In the genomic region with DNA sequence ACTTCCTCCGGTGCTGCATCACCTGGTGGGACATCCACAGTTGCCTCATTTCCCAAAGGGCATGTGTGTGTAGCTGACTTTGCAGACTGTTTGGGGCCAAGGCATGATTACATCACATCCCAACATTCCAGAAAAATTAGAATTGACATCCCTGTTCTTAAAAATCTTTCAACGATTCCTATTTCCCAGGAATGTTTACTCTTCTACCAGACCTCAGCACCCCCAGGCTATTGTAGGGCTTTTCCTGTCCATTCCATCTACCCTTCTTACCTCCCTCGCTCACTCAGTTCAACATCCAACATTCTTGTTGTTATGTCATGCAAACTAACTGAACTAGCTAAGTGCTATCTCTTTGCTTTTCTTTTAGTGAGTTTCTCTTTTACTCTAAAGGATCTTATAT, we compare ENCODE assay signal across 30 cellular contexts. TPM values are rescaled to one million over a fixed set of nuclear protein-coding genes. Genes with fewer than 3 reads are reported as not detected.
DNase-seq lines count a peak whose midpoint lies in the region; ATAC-seq, FAIRE-seq and TF ChIP-seq lines count a peak whose summit lies in the region.
"Had no signal": no experiment of that assay in that cellular context is flagged by ENCODE, and none has a peak within 500 bp of the region (broad histone marks: within the 10 kb centered on the region; RNA-seq: fewer than 3 reads in every experiment).

No MANE protein-coding gene starts in this region.

- DNase-seq in Calu3 (no peak), NCI-H1048 (lab: John Stamatoyannopoulos, UW) (peak; percentile 13), bronchial epithelial cell (ENCODE audit: low read depth) (peak; percentile 46), kidney tubule cell (ENCODE audit: low spot score) (peak; percentile 66), HUDEP-2 (lab: John Stamatoyannopoulos, UW; ENCODE audit: unreplicated experiment in 76 of 76) (no peak), NCI-H82 (lab: John Stamatoyannopoulos, UW) (no peak)
- DNase-seq in stimulated activated CD4-positive, alpha-beta T cell treated with anti-CD3 and anti-CD28 coated beads, Interleukin-4, amount 100 ng/mL, for 1 hour = no peak
- DNase-seq: activated CD4-positive, alpha-beta T cell treated with anti-CD3 and anti-CD28 coated beads for 36 hours; activated naive CD4-positive, alpha-beta T cell; activated T-cell treated with anti-CD3 and anti-CD28 coated beads, Interleukin-2, amount 50 U/mL, for 4 hours; BE2C; COR-L47; DND-41; dorsolateral prefrontal cortex; H7; heart right ventricle; KG1; NCI-H1694 treated with DMSO at 0.1 percent for 48 hours; NCI-H774; OCI-M1; spleen; stimulated activated CD4-positive, alpha-beta T cell treated with anti-CD3 and anti-CD28 coated beads, Interleukin-4, amount 100 ng/mL, for 4 hours; stimulated activated naive CD8-positive, alpha-beta T cell treated with anti-CD3 and anti-CD28 coated beads, Interleukin-15, Interleukin-2, amounts not matched to agents 100 U/mL and 50 U/mL, for 24 hours; thyroid gland had no signal

- H3K27me3 Mint-ChIP-seq in Calu3 (ENCODE audit: unreplicated experiment) = no peaks in the 10 kb centered on the region
- H3K27me3 Mint-ChIP-seq: activated CD4-positive, alpha-beta T cell treated with anti-CD3 and anti-CD28 coated beads for 36 hours had no signal

- H3K4me1 Mint-ChIP-seq in Calu3 (ENCODE audit: low read depth, unreplicated experiment) = peaks cover 20% of the 10 kb centered on the region

- peaks cover 19% of the 10 kb centered on the region for H3K36me3 Mint-ChIP-seq in Calu3 (ENCODE audit: insufficient read depth, unreplicated experiment)

- ATAC-seq in GM18520 (IDR thresholded peaks at IDR 0.05; ENCODE audit: unreplicated experiment) = no peak
- ATAC-seq: activated CD4-positive, alpha-beta T cell treated with anti-CD3 and anti-CD28 coated beads for 36 hours; activated T-cell treated with anti-CD3 and anti-CD28 coated beads, Interleukin-2, amount 50 U/mL, for 4 hours; heart right ventricle; stimulated activated naive CD8-positive, alpha-beta T cell treated with anti-CD3 and anti-CD28 coated beads, Interleukin-15, Interleukin-2, amounts not matched to agents 100 U/mL and 50 U/mL, for 24 hours had no signal

- CTCF ChIA-PET in Calu3 (lab: Charles Lee) = no interaction called here

- FAIRE-seq in bronchial epithelial cell (lab: Jason Lieb, UNC) = no peak
- FAIRE-seq: A204.1, islet of Langerhans had no signal

- intact Hi-C loops in Calu3 (cut with micrococcal nuclease; ENCODE audit: unreplicated experiment) = loop anchor here (5.0 kb wide), 1 partner anchor 67 kb away; no protein-coding TSS in a partner anchor

- H3K36me3 ChIP-seq in bronchial epithelial cell (ENCODE audit: control insufficient read depth, insufficient read depth, low read length) = no peaks in the 10 kb centered on the region
- H3K36me3 ChIP-seq: BE2C, cardiac muscle cell, SJSA1, thyroid gland had no signal

- no peak overlapping the region for H3K4me3 ChIP-seq in bronchial epithelial cell (ENCODE audit: low read depth, low read length)
- H3K4me3 ChIP-seq: cardiac muscle cell, dorsolateral prefrontal cortex, heart right ventricle, SJSA1, spleen, thyroid gland had no signal

- peak overlapping the region; percentile 95 for H3K27ac Mint-ChIP-seq in Calu3 (ENCODE audit: unreplicated experiment)
- H3K27ac Mint-ChIP-seq: activated CD4-positive, alpha-beta T cell treated with anti-CD3 and anti-CD28 coated beads for 36 hours had no signal

- peak overlapping the region; percentile 19 for H3K4me3 Mint-ChIP-seq in Calu3 (ENCODE audit: low read depth, unreplicated experiment)
- H3K4me3 Mint-ChIP-seq: activated CD4-positive, alpha-beta T cell treated with anti-CD3 and anti-CD28 coated beads for 36 hours; activated T-cell treated with anti-CD3 and anti-CD28 coated beads, Interleukin-2, amount 50 U/mL, for 4 hours had no signal

- BruUV-seq in Calu3 (replicated peaks; lab: Mats Ljungman, UMichigan) = no TSS peak

- H3K27me3 ChIP-seq in bronchial epithelial cell (ENCODE audit: control insufficient read depth, insufficient read depth, low read length) = no peaks in the 10 kb centered on the region
- H3K27me3 ChIP-seq: BE2C, cardiac muscle cell, dorsolateral prefrontal cortex, heart right ventricle, neutrophil, SJSA1, spleen, thyroid gland had no signal

- no peak for TF ChIP-seq CTCF in Calu3 (IDR thresholded peaks at IDR 0.05; ENCODE audit: unreplicated experiment)
- TF ChIP-seq CTCF in bronchial epithelial cell (IDR thresholded peaks at IDR 0.05; ENCODE audit: insufficient read depth, low read length, severe bottlenecking) = no peak

- H3K9me3 Mint-ChIP-seq in Calu3 (ENCODE audit: low read depth, unreplicated experiment) = peaks cover 4% of the 10 kb centered on the region

RNA-seq across cellular contexts. Expression of a gene that starts 37.3 kb away (rescaled TPM):
- 7.7 and 9.9 TPM in 2 replicates for total RNA-seq in Calu3 (2022)
- 0.38 and 0.79 TPM in 2 replicates for total RNA-seq in bronchial epithelial cell

Comparison
In these comparisons a context has a peak if more than half of its experiments do, and no peak if none do; other contexts are left out.
1. DNase-seq: peak in NCI-H1048 (single experiment), bronchial epithelial cell (single experiment) and kidney tubule cell (single experiment); none in Calu3 (single experiment), HUDEP-2 (0 of 76), stimulated activated CD4-positive, alpha-beta T cell treated with anti-CD3 and anti-CD28 coated beads, Interleukin-4, amount 100 ng/mL, for 1 hour (single experiment) and NCI-H82 (single experiment).